ENCODE assay signal across 8 cellular contexts in the genomic region with DNA sequence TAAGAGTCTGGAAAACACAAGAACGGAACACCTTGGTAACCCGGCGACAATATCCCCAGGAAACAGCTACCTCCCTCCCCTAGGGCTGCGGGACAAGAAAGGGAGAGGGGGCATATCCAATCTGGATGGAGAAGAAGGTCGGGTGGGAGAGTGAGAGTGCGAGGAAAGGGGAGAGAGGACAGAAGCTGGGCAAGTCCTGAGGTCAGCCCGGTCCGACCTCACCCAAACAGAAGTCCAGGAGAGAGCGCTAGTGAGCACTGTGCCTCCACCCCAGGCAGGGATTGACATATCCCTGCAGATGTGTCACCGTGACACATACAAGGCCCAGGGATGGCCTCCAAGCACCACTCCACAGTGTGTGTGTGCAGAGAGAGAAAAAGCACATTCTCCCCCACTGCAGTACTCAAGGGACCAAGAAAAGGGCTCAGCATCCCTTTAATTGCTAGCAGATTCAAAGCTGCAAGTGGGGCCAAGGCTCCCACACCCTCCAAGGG. TPM values are rescaled to one million over a fixed set of nuclear protein-coding genes. Genes with fewer than 3 reads are reported as not detected.
DNase-seq lines count a peak whose midpoint lies in the region; ATAC-seq and TF ChIP-seq lines count a peak whose summit lies in the region.

No MANE protein-coding gene starts in this region.

- H3K9me3 ChIP-seq in SJSA1 (replicated peaks) = no peaks in the 10 kb centered on the region

- peaks cover 48% of the 10 kb centered on the region for H3K4me1 ChIP-seq in SJSA1 (replicated peaks)

- no peak for ATAC-seq in GM18520 (IDR thresholded peaks at IDR 0.05; ENCODE audit: unreplicated experiment)

- H3K4me3 ChIP-seq in SJSA1 = no peak overlapping the region
- peak overlapping the region; percentile 6 to 86 for H3K4me3 ChIP-seq in cardiac fibroblast (replicated peaks in 1 of 2; ENCODE audit: low read depth in 2 of 2, low read length in 2 of 2)

- H3K27me3 ChIP-seq in SJSA1 (replicated peaks) = no peaks in the 10 kb centered on the region

- H3K36me3 ChIP-seq in SJSA1 = peaks cover 74% of the 10 kb centered on the region

- TF ChIP-seq CTCF in cardiac fibroblast (IDR thresholded peaks at IDR 0.05; ENCODE audit: low read depth, low read length) = peak; percentile 86

- peak; percentile 89 for DNase-seq in EH (ENCODE audit: low read depth)
- DNase-seq in HPDE6-E6E7 (ENCODE audit: extremely low spot score) = peak; percentile 78
- DNase-seq in SJSA1 (ENCODE audit: low read depth in 1 of 2, low spot score in 2 of 2) = peak; percentile 74 to 89
- peak; percentile 79 to 89 for DNase-seq in cardiac fibroblast (ENCODE audit: low read depth in 2 of 2)
- DNase-seq in kidney tubule cell (ENCODE audit: low spot score) = peak; percentile 84
- peak; percentile 41 to 42 for DNase-seq in stimulated activated CD4-positive, alpha-beta T cell treated with anti-CD3 and anti-CD28 coated beads, Interleukin-4, amount 100 ng/mL, for 48 hours (ENCODE audit: low read depth in 2 of 2)
- DNase-seq in central memory CD4-positive, alpha-beta T cell = no peak

- H3K27ac ChIP-seq in SJSA1 = 0 out of 2 replicates have a peak overlapping the region, but pooled peaks have one; percentile 8

RNA-seq across cellular contexts. Expression of gene PXDC1, which starts 3.3 kb away (rescaled TPM):
- total RNA-seq in SJSA1 (2014; rRNA removed; shearing (Covaris generic)) = 72.5 and 96.4 TPM in 2 replicates
